ENCODE assay signal across 1 cellular context in the genomic region with DNA sequence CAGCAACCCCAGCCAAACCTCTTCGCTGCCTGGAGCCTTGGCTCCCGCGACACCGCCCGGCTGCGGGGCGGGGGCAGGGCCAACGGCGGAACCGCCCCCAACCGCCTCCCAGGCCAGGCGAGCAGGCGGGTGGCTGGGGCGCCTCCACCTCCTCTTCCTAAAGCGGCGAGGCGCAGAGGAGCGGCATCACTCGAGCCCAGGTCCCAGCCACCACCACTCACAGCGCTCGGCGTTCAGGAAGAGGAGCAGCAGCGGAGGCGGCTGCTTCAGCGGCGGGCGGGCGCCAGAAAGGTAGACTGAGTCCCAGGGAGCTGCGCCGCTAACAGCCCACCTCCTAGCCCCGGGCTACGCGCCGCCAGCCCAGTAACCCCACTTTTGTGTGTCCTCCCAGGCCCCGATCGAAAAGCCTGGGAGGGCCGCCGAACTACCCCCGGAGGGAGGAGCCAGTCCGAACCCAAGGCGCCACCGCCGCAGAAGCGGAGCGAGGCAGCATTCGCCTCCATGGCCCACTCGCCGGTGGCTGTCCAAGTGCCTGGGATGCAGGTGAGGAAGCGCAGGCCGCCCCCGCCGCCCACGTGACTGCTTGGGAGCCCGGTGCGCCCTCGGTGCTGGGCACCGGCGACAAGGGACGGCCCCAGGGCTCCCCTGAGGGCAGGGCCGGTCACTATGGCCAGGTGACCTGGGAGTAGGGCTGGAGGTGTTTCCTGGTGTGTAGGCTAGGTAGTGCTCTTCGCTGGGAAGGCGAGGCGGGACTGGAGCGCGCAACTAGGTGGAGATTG.
TF ChIP-seq lines count a peak whose summit lies in the region.

A gene (plus strand): TSS at position 186 of the 779 bp plus-strand sequence. CDS start 316 bp downstream, at position 502.

TF ChIP-seq in IMR-90, 13 proteins besides CTCF, POLR2A, EP300 and RAD21 (continued from another document):
- no peak for TF ChIP-seq MXI1 (IDR thresholded peaks at IDR 0.05; ENCODE audit: borderline replicate concordance, low read depth, low read length)
- TF ChIP-seq RCOR1 (IDR thresholded peaks at IDR 0.05; ENCODE audit: insufficient replicate concordance, low read length): no peak
- TF ChIP-seq, protein P1, sequence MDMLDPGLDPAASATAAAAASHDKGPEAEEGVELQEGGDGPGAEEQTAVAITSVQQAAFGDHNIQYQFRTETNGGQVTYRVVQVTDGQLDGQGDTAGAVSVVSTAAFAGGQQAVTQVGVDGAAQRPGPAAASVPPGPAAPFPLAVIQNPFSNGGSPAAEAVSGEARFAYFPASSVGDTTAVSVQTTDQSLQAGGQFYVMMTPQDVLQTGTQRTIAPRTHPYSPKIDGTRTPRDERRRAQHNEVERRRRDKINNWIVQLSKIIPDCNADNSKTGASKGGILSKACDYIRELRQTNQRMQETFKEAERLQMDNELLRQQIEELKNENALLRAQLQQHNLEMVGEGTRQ (IDR thresholded peaks at IDR 0.05; ENCODE audit: low read depth, low read length): no peak
- no peak for TF ChIP-seq CHD1 (IDR thresholded peaks at IDR 0.05; ENCODE audit: low read depth, low read length)
- no peak for TF ChIP-seq BHLHE40 (IDR thresholded peaks at IDR 0.05; ENCODE audit: low read depth, low read length)
- TF ChIP-seq MAZ (IDR thresholded peaks at IDR 0.05; ENCODE audit: borderline replicate concordance, low read depth, low read length): no peak
- TF ChIP-seq CEBPB (IDR thresholded peaks at IDR 0.05; ENCODE audit: low read depth, low read length): no peak
